Comparison of ENCODE assay signal across 8 cellular contexts in the genomic region with DNA sequence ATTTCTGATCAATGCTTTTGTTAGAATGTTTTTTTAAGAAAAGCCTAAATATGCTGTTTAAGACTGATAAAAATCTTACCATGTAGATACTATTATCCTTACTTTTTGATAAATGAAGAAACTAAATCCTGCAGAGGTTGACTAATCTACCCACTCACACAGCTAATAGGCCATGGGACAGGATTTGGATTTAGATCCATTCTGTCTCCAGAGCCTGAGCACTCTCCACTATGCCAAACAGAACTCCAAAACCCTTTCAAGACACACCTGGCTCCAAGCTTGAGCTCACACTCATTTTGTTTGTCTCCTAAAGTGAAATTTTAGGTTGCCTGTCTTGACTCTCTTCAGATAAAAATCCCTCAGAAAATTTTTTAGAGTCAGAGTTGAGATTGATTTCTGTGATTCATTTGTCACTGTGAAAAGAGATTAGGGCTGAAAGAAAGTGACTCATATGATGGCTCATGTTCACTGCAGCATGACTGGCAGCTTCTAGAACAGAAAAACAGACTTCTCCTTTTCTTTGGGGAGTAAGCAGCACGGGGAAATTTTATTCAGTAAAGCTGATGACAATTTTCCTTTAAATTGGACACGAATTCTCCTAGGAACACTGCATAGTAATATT.
DNase-seq lines count a peak whose midpoint lies in the region; ATAC-seq, FAIRE-seq and TF ChIP-seq lines count a peak whose summit lies in the region.

No MANE protein-coding gene starts in this region.

- no peak overlapping the region for H3K4me3 ChIP-seq in astrocyte of the cerebellum (ENCODE audit: low read depth, low read length)

- TF ChIP-seq CTCF in D721Med (IDR thresholded peaks at IDR 0.05; ENCODE audit: insufficient read depth, missing control alignments) (no peak), astrocyte of the cerebellum (IDR thresholded peaks at IDR 0.05; ENCODE audit: low read depth, low read length, missing control alignments) (no peak)

- in situ Hi-C loops in astrocyte of the cerebellum (cut with HindIII; ENCODE audit: low sequenced_read_pairs) = no loop called here

- peak; percentile 56 for ATAC-seq in GM21381 (IDR thresholded peaks at IDR 0.05; ENCODE audit: unreplicated experiment)
- ATAC-seq in HG03558 (IDR thresholded peaks at IDR 0.05; ENCODE audit: extremely low read depth, unreplicated experiment) = peak; percentile 91

- FAIRE-seq in D721Med (lab: Jason Lieb, UNC) = peak; percentile 32

- DNase-seq in D721Med (ENCODE audit: insufficient read length, low spot score) (no peak), astrocyte of the cerebellum (ENCODE audit: low read depth) (peak; percentile 6), putamen (ENCODE audit: low spot score) (peak; percentile 63), NOMO-1 (lab: John Stamatoyannopoulos, UW; ENCODE audit: unreplicated experiment in 2 of 2) (no peak)
- DNase-seq in activated CD4-positive, alpha-beta T cell treated with anti-CD3 and anti-CD28 coated beads, Interleukin-2, amount 50 U/mL, for 1 hour = no peak
- DNase-seq in activated CD4-positive, alpha-beta T cell treated with anti-CD3 and anti-CD28 coated beads for 1 hour = no peak

Comparison
In these comparisons a context has a peak if more than half of its experiments do, and no peak if none do; other contexts are left out.
1. DNase-seq: peak in astrocyte of the cerebellum (single experiment) and putamen (single experiment); none in D721Med (single experiment), NOMO-1 (0 of 2), activated CD4-positive, alpha-beta T cell treated with anti-CD3 and anti-CD28 coated beads, Interleukin-2, amount 50 U/mL, for 1 hour (single experiment) and activated CD4-positive, alpha-beta T cell treated with anti-CD3 and anti-CD28 coated beads for 1 hour (single experiment).